14 cellular contexts compared by ENCODE assay signal in genomic region chr18:5998907-5999306, GRCh38.
DNase-seq lines count a peak whose midpoint lies in the region; ATAC-seq lines count a peak whose summit lies in the region.
"Had no signal": no experiment of that assay in that cellular context is flagged by ENCODE, and none has a peak within 500 bp of the region (broad histone marks: within the 10 kb centered on the region; RNA-seq: fewer than 3 reads in every experiment).

No MANE protein-coding gene starts in this region.

- no peak overlapping the region for H3K4me2 ChIP-seq in trophoblast cell (ENCODE audit: low read length)

- H3K9ac ChIP-seq in trophoblast cell (ENCODE audit: low read length), result no peak overlapping the region

- no peaks in the 10 kb centered on the region for H3K36me3 ChIP-seq in trophoblast cell (ENCODE audit: control insufficient read depth in 1 of 2, insufficient read depth in 2 of 2, low read length in 2 of 2)
- H3K36me3 ChIP-seq: thyroid gland had no signal

- H3K79me2 ChIP-seq in trophoblast cell (ENCODE audit: control insufficient read depth, insufficient read depth, low read length, poor library complexity), result no peaks in the 10 kb centered on the region

- ATAC-seq in GM18502 (IDR thresholded peaks at IDR 0.05; ENCODE audit: poor library complexity, unreplicated experiment) (peak; percentile 99), GM19452 (IDR thresholded peaks at IDR 0.05; ENCODE audit: unreplicated experiment) (peak; percentile 98), HG02763 (IDR thresholded peaks at IDR 0.05; ENCODE audit: unreplicated experiment) (peak; percentile 97), HG03439 (IDR thresholded peaks at IDR 0.05; ENCODE audit: unreplicated experiment) (peak; percentile 95)
- ATAC-seq: Panc1, sciatic nerve had no signal

- no peak overlapping the region for H4K91ac ChIP-seq in trophoblast cell (ENCODE audit: low read depth, low read length)

- H2BK5ac ChIP-seq in trophoblast cell (ENCODE audit: low read depth, low read length, poor library complexity), result no peak overlapping the region

- no peak overlapping the region for H3K14ac ChIP-seq in trophoblast cell (ENCODE audit: low read length)

- H3K27ac ChIP-seq in trophoblast cell (ENCODE audit: low read depth, low read length), result no peak overlapping the region
- H3K27ac ChIP-seq: thyroid gland had no signal

- H2AK5ac ChIP-seq in trophoblast cell (ENCODE audit: low read length), result no peak overlapping the region

- no peak overlapping the region for H4K12ac ChIP-seq in trophoblast cell (ENCODE audit: low read depth, low read length)

- DNase-seq in DMS79 (lab: John Stamatoyannopoulos, UW) (no peak), trophoblast cell (no peak), NCI-H1105 treated with DMSO at 0.1 percent for 48 hours (lab: John Stamatoyannopoulos, UW) (no peak), pons (ENCODE audit: low spot score) (no peak)
- DNase-seq: H7, immature natural killer cell, T-helper 9 cell, thyroid gland had no signal

- no peaks in the 10 kb centered on the region for H3K27me3 ChIP-seq in trophoblast cell (ENCODE audit: insufficient read depth, low read length)
- H3K27me3 ChIP-seq: thyroid gland had no signal

- no peak overlapping the region for H3K23ac ChIP-seq in trophoblast cell (ENCODE audit: low read length)

- H2BK12ac ChIP-seq in trophoblast cell (ENCODE audit: low read length), result no peak overlapping the region

- no peak overlapping the region for H3K4ac ChIP-seq in trophoblast cell (ENCODE audit: low read depth, low read length)

- peaks cover 3 to 15% of the 10 kb centered on the region in 2 experiments for H3K4me1 ChIP-seq in trophoblast cell (ENCODE audit: control insufficient read depth in 1 of 2, insufficient read depth in 2 of 2, low read length in 2 of 2)
- H3K4me1 ChIP-seq: thyroid gland had no signal

- H3K18ac ChIP-seq in trophoblast cell (ENCODE audit: low read length), result no peak overlapping the region

- H3K79me1 ChIP-seq in trophoblast cell (ENCODE audit: low read length), result no peaks in the 10 kb centered on the region

- H3K4me3 ChIP-seq in trophoblast cell (ENCODE audit: low read depth, low read length), result no peak overlapping the region
- H3K4me3 ChIP-seq: thyroid gland had no signal

- H2AFZ ChIP-seq in trophoblast cell (ENCODE audit: insufficient read depth, low read length, poor library complexity), result no peak overlapping the region

- H4K8ac ChIP-seq in trophoblast cell (ENCODE audit: low read depth, low read length), result no peak overlapping the region

- H3K9me3 ChIP-seq in trophoblast cell (ENCODE audit: insufficient read depth, low read depth, low read length), result no peaks in the 10 kb centered on the region
- H3K9me3 ChIP-seq: thyroid gland had no signal

- H2BK120ac ChIP-seq in trophoblast cell (ENCODE audit: insufficient read depth, low read length, poor library complexity), result no peak overlapping the region
